8 cellular contexts compared by ENCODE assay signal in genomic region chr13:52450012-52450792, GRCh38. TPM values are rescaled to one million over a fixed set of nuclear protein-coding genes. Genes with fewer than 3 reads are reported as not detected.
DNase-seq lines count a peak whose midpoint lies in the region; ATAC-seq and TF ChIP-seq lines count a peak whose summit lies in the region.

Gene VPS36, minus strand, starts transcription at chr13:52450634. Its CDS starts 40 bp downstream, at chr13:52450594.

- H3K27ac Mint-ChIP-seq in activated naive CD4-positive, alpha-beta T cell treated with anti-CD3 and anti-CD28 coated beads, Interleukin-2, amount 50 U/mL, for 24 hours: peak within 1 kb of the TSS; percentile 91

- H3K4me1 ChIP-seq in SK-N-SH (ENCODE audit: control insufficient read depth in 1 of 2, insufficient read depth in 2 of 2, low read depth in 1 of 2, low read length in 1 of 2): peaks cover 0 to 20% of the 10 kb centered on the region in 2 experiments; a peak in 2 of 4 replicates
- H3K4me1 ChIP-seq in testis: peaks cover 5% of the 10 kb centered on the region

- peaks cover 45% of the 10 kb centered on the region for H3K4me1 Mint-ChIP-seq in activated naive CD4-positive, alpha-beta T cell treated with anti-CD3 and anti-CD28 coated beads, Interleukin-2, amount 50 U/mL, for 24 hours

- DNase-seq in GM10266 (ENCODE audit: extremely low spot score) (peak; percentile 95), NCI-H1048 (lab: John Stamatoyannopoulos, UW) (peak; percentile 63), SK-N-SH (peak; percentile 97), glomerular endothelial cell (ENCODE audit: extremely low read depth, low read depth, low spot score) (no peak), omental fat pad (ENCODE audit: low spot score) (peak; percentile 93), testis (peak; percentile 97)

- peak within 1 kb of the TSS; percentile 70 for H2AFZ ChIP-seq in SK-N-SH (ENCODE audit: low read depth)

- no peak for TF ChIP-seq EP300 in SK-N-SH (IDR thresholded peaks at IDR 0.05; ENCODE audit: borderline replicate concordance in 1 of 2, low read depth in 1 of 2, low read length in 1 of 2)

- POLR2A ChIA-PET in SK-N-SH (lab: Yijun Ruan, JAX): interaction anchor here (0.6 to 1.5 kb wide), 9 partner anchors 13 to 261 kb away, joined by 3 to 4 read pairs (median 3); partner anchors contain the start of gene SUGT1

- H3K9me2 ChIP-seq in SK-N-SH: no peaks in the 10 kb centered on the region

- CTCF ChIA-PET in SK-N-SH (lab: Yijun Ruan, JAX): interaction anchor here (0.6 to 6.9 kb wide), 65 partner anchors 9 to 949 kb away, joined by 3 to 159 read pairs (median 4); partner anchors contain the start of genes ALG11, SUGT1 and THSD1

- H3K27me3 ChIP-seq in SK-N-SH (ENCODE audit: insufficient read depth) (no peaks in the 10 kb centered on the region), testis (no peaks in the 10 kb centered on the region)

- H3K36me3 ChIP-seq in SK-N-SH (replicated peaks in 1 of 2; ENCODE audit: control insufficient read depth in 1 of 2, insufficient read depth in 2 of 2, low read length in 1 of 2) (peaks cover 0 to 3% of the 10 kb centered on the region in 2 experiments), testis (ENCODE audit: low read depth, missing control alignments) (no peaks in the 10 kb centered on the region)

- H3K9me3 Mint-ChIP-seq in activated naive CD4-positive, alpha-beta T cell treated with anti-CD3 and anti-CD28 coated beads, Interleukin-2, amount 50 U/mL, for 24 hours: no peaks in the 10 kb centered on the region

- H4K20me1 ChIP-seq in SK-N-SH (ENCODE audit: insufficient read depth): no peaks in the 10 kb centered on the region

- peak within 1 kb of the TSS; percentile 93 for H3K4me3 Mint-ChIP-seq in activated naive CD4-positive, alpha-beta T cell treated with anti-CD3 and anti-CD28 coated beads, Interleukin-2, amount 50 U/mL, for 24 hours

- H3K4me3 ChIP-seq in SK-N-SH (ENCODE audit: low read depth in 2 of 2, low read length in 1 of 2): peak within 1 kb of the TSS; percentile 62 to 73
- H3K4me3 ChIP-seq in testis: peak within 1 kb of the TSS; percentile 79 to 93

- H3F3A ChIP-seq in SK-N-SH (replicated peaks; ENCODE audit: insufficient read depth): peaks cover 1% of the 10 kb centered on the region

- H3K9me3 ChIP-seq in SK-N-SH (no peaks in the 10 kb centered on the region), testis (no peaks in the 10 kb centered on the region)

- H3K36me3 Mint-ChIP-seq in activated naive CD4-positive, alpha-beta T cell treated with anti-CD3 and anti-CD28 coated beads, Interleukin-2, amount 50 U/mL, for 24 hours: peaks cover 2% of the 10 kb centered on the region

- intact Hi-C loops in testis (cut with DNase I; ENCODE audit: low total_unique reads): loop anchor here (10.0 kb wide), 1 partner anchor 105 kb away; no protein-coding TSS in a partner anchor

- H3K79me2 ChIP-seq in SK-N-SH (ENCODE audit: insufficient read depth): peaks cover 47% of the 10 kb centered on the region

- peak; percentile 15 for TF ChIP-seq POLR2A in testis (IDR thresholded peaks at IDR 0.05)

- H3K4me2 ChIP-seq in SK-N-SH: peak within 1 kb of the TSS; percentile 64

- 0% methylated on average over 10 of the region's 105 CpGs for WGBS in SK-N-SH (ENCODE audit: low lambda C conversion rate)
- WGBS in testis, 2 donors: 0% methylated on average over 29 to 87 of the region's 105 CpGs

- peak; percentile 85 for TF ChIP-seq RAD21 in SK-N-SH (IDR thresholded peaks at IDR 0.05; ENCODE audit: low read length)

- ATAC-seq in HG02571 (IDR thresholded peaks at IDR 0.05; ENCODE audit: unreplicated experiment) (peak; percentile 64), omental fat pad (ENCODE audit: low FRiP score) (peak; percentile 97)

- peak within 1 kb of the TSS; percentile 90 to 96 for H3K27ac ChIP-seq in SK-N-SH (ENCODE audit: low read depth in 2 of 2, low read length in 1 of 2)
- H3K27ac ChIP-seq in testis: peak within 1 kb of the TSS; percentile 69 to 96

- peak; percentile 99 for TF ChIP-seq CTCF in GM10266 (IDR thresholded peaks at IDR 0.05; ENCODE audit: control insufficient read depth, insufficient read depth, low read depth, missing control alignments)
- peak; percentile 95 for TF ChIP-seq CTCF in SK-N-SH (IDR thresholded peaks at IDR 0.05)
- peak in 2 of 3 donors; percentile 97 to 99 for TF ChIP-seq CTCF in omental fat pad (IDR thresholded peaks at IDR 0.05)
- TF ChIP-seq CTCF in testis (IDR thresholded peaks at IDR 0.05): peak; percentile 99 to 100 (median 99)

- peak within 1 kb of the TSS; percentile 97 for H3K9ac ChIP-seq in SK-N-SH

- H3K27me3 Mint-ChIP-seq in activated naive CD4-positive, alpha-beta T cell treated with anti-CD3 and anti-CD28 coated beads, Interleukin-2, amount 50 U/mL, for 24 hours: no peaks in the 10 kb centered on the region

TF ChIP-seq in SK-N-SH, 30 proteins besides CTCF, POLR2A, EP300 and RAD21 (continues in another document):
- TF ChIP-seq TEAD4 (IDR thresholded peaks at IDR 0.05; ENCODE audit: borderline replicate concordance, insufficient read depth): no peak
- peak; percentile 69 for TF ChIP-seq CHD2 (IDR thresholded peaks at IDR 0.05; ENCODE audit: low read length, partially characterized antibody)
- peak; percentile 87; the same call in 1 of the 2 replicates for TF ChIP-seq SIN3A (IDR thresholded peaks at IDR 0.05; ENCODE audit: borderline replicate concordance, low read depth, low read length)
- TF ChIP-seq EZH2phosphoT487 (IDR thresholded peaks at IDR 0.05; ENCODE audit: borderline replicate concordance, low read depth): no peak
- peak; percentile 51; the same call in 1 of the 2 replicates for TF ChIP-seq ELF1 (IDR thresholded peaks at IDR 0.05)
- peak; percentile 54; the same call in 1 of the 2 replicates for TF ChIP-seq FOXM1 (IDR thresholded peaks at IDR 0.05; ENCODE audit: low read depth)
- TF ChIP-seq, protein P1, sequence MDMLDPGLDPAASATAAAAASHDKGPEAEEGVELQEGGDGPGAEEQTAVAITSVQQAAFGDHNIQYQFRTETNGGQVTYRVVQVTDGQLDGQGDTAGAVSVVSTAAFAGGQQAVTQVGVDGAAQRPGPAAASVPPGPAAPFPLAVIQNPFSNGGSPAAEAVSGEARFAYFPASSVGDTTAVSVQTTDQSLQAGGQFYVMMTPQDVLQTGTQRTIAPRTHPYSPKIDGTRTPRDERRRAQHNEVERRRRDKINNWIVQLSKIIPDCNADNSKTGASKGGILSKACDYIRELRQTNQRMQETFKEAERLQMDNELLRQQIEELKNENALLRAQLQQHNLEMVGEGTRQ (IDR thresholded peaks at IDR 0.05; ENCODE audit: borderline replicate concordance, low read depth, low read length): 0 out of 2 replicates have a peak, but pooled peaks have one; percentile 8
- peak; percentile 62 for TF ChIP-seq GABPA (IDR thresholded peaks at IDR 0.05; ENCODE audit: low read depth)
- no peak for TF ChIP-seq RFX5 (IDR thresholded peaks at IDR 0.05; ENCODE audit: low read length)
- TF ChIP-seq, protein P2, sequence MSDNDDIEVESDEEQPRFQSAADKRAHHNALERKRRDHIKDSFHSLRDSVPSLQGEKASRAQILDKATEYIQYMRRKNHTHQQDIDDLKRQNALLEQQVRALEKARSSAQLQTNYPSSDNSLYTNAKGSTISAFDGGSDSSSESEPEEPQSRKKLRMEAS (IDR thresholded peaks at IDR 0.05; ENCODE audit: low read depth): peak; percentile 36; the same call in 1 of the 2 replicates
- TF ChIP-seq GATA2 (CRISPR knock-in tag; IDR thresholded peaks at IDR 0.05): 0 out of 2 replicates have a peak, but pooled peaks have one; percentile 9
- TF ChIP-seq MXI1 (IDR thresholded peaks at IDR 0.05; ENCODE audit: low read depth, low read length): peak; percentile 57; the same call in 1 of the 2 replicates
- peak; percentile 89 for TF ChIP-seq SMC3 (IDR thresholded peaks at IDR 0.05; ENCODE audit: low read depth, low read length)
- TF ChIP-seq YY1 (IDR thresholded peaks at IDR 0.05; ENCODE audit: low read depth): peak; percentile 84
- TF ChIP-seq POLR2AphosphoS5 (IDR thresholded peaks at IDR 0.05; ENCODE audit: low read depth, low read length): peak; percentile 53
- no peak for TF ChIP-seq RXRA (IDR thresholded peaks at IDR 0.05; ENCODE audit: borderline replicate concordance, low read depth)
- no peak for TF ChIP-seq USF1 (IDR thresholded peaks at IDR 0.05; ENCODE audit: borderline replicate concordance, low read depth)
- 0 out of 2 replicates have a peak, but pooled peaks have one; percentile 7 for TF ChIP-seq TCF12 (IDR thresholded peaks at IDR 0.05)
- no peak for TF ChIP-seq NRF1 (IDR thresholded peaks at IDR 0.05; ENCODE audit: low read depth, low read length)

RNA-seq across cellular contexts. Expression of gene VPS36, which starts in this region (rescaled TPM):
- 9.9 and 14.5 TPM in 2 replicates for polyA plus RNA-seq in SK-N-SH (2012; rRNA removed)
- 10.2 and 13.1 TPM in 2 replicates for polyA plus RNA-seq in SK-N-SH (2012; cell fraction: cytosol; rRNA removed)
- polyA plus RNA-seq in SK-N-SH (2012; cell fraction: nucleus; rRNA removed): 25.8 and 48.0 TPM in 2 replicates
- 25.4 and 31.1 TPM in 2 replicates for total RNA-seq in glomerular endothelial cell
- total RNA-seq in omental fat pad: 10 to 100 TPM; 32.2 to 59.4 (median 46.5) TPM
- total RNA-seq in testis: 10 to 100 TPM; 24.6 to 25.6 TPM
- polyA plus RNA-seq in testis (ENCODE audit: insufficient read depth, low read depth, low replicate concordance): 9.4 TPM
